In genomic region chr12:90085491-90086274, GRCh38 we compare ENCODE assay signal across 1 cellular context.
TF ChIP-seq lines count a peak whose summit lies in the region.

No MANE protein-coding gene starts in this region.

TF ChIP-seq in H1, 55 proteins besides CTCF, POLR2A, EP300 and RAD21 (continued from another document):
- TF ChIP-seq CHD7 (IDR thresholded peaks at IDR 0.05; ENCODE audit: insufficient replicate concordance, low read length) (no peak), CHD2 (IDR thresholded peaks at IDR 0.05; ENCODE audit: low read length) (no peak), RNF2 (IDR thresholded peaks at IDR 0.05; ENCODE audit: borderline replicate concordance, low read depth, low read length, missing control alignments, poor library complexity, severe bottlenecking) (no peak), YY1 (IDR thresholded peaks at IDR 0.05; ENCODE audit: low read depth, low read length) (no peak), SAP30 (IDR thresholded peaks at IDR 0.05; ENCODE audit: insufficient read depth, insufficient replicate concordance, low read length) (no peak)
TF ChIP-seq in H1: peak in this region for 0.
